In genomic region chr6:28895131-28895812, GRCh38 we compare ENCODE assay signal across 8 cellular contexts. TPM values are rescaled to one million over a fixed set of nuclear protein-coding genes. Genes with fewer than 3 reads are reported as not detected.
DNase-seq lines count a peak whose midpoint lies in the region; ATAC-seq and TF ChIP-seq lines count a peak whose summit lies in the region.

No MANE protein-coding gene starts in this region.

- peaks cover 16% of the 10 kb centered on the region for H3F3A ChIP-seq in smooth muscle cell (ENCODE audit: low read depth)

- CTCF ChIA-PET in AG04450 (lab: Charles Lee), result interaction anchor here (1.1 kb wide), 1 partner anchor 86 kb away, joined by 7 read pairs; no protein-coding TSS in a partner anchor

- H3K4me3 ChIP-seq in AG04450 (ENCODE audit: low read depth, low read length) (peak overlapping the region; percentile 79), WI38 (ENCODE audit: low read depth, low read length) (peak overlapping the region; percentile 78), smooth muscle cell (peak overlapping the region; percentile 87)

- H2AFZ ChIP-seq in smooth muscle cell (ENCODE audit: low read depth), result peak overlapping the region; percentile 84

- H3K36me3 ChIP-seq in smooth muscle cell (ENCODE audit: low read depth), result no peaks in the 10 kb centered on the region

- no peaks in the 10 kb centered on the region for H4K20me1 ChIP-seq in smooth muscle cell (ENCODE audit: low read depth)

- H3K4me3 Mint-ChIP-seq in immature natural killer cell, result peak overlapping the region; percentile 97 to 100 (median 98)

- H3K9ac ChIP-seq in smooth muscle cell (ENCODE audit: low read depth), result peak overlapping the region; percentile 99

- ATAC-seq in GM18873 (IDR thresholded peaks at IDR 0.05; ENCODE audit: low FRiP score, unreplicated experiment) (peak; percentile 72), HG03139 (IDR thresholded peaks at IDR 0.05; ENCODE audit: unreplicated experiment) (peak; percentile 60)

- H3K9me3 ChIP-seq in AG04450 (ENCODE audit: control insufficient read depth, insufficient read depth, low read length), result no peaks in the 10 kb centered on the region; the same call in 1 of the 2 replicates
- H3K9me3 ChIP-seq in smooth muscle cell (replicated peaks; ENCODE audit: low read depth), result no peaks in the 10 kb centered on the region

- 18% methylated on average over 26 of the region's 27 CpGs for WGBS in smooth muscle cell (ENCODE audit: low lambda C conversion rate)

- peaks cover 17 to 34% (median 23%) of the 10 kb centered on the region in 3 donors for H3K27me3 Mint-ChIP-seq in immature natural killer cell (ENCODE audit: low read depth in 3 of 3)

- H3K4me1 Mint-ChIP-seq in immature natural killer cell, result peaks cover 20 to 32% of the 10 kb centered on the region in 2 donors

- DNase-seq in AG04450 (ENCODE audit: low read depth, low spot score) (peak; percentile 90), NCI-H2227 (lab: John Stamatoyannopoulos, UW; ENCODE audit: unreplicated experiment) (peak; percentile 99), caudate nucleus (lab: John Stamatoyannopoulos, UW) (peak in 60 of 61 donors; percentile 10 to 96 (median 76)), immature natural killer cell (peak; percentile 87 to 92 (median 91)), smooth muscle cell (lab: John Stamatoyannopoulos, UW; ENCODE audit: unreplicated experiment) (peak; percentile 62)

- H3K36me3 Mint-ChIP-seq in immature natural killer cell, result peaks cover 0 to 5% (median 3%) of the 10 kb centered on the region in 3 donors

- peaks cover 0 to 5% (median 2%) of the 10 kb centered on the region in 6 donors for H3K9me3 Mint-ChIP-seq in immature natural killer cell

- H3K4me2 ChIP-seq in smooth muscle cell, result peak overlapping the region; percentile 93

- POLR2A ChIA-PET in AG04450 (lab: Yijun Ruan, JAX), result interaction anchor here (0.5 to 2.8 kb wide), 16 partner anchors 10 to 1003 kb away, joined by 3 to 30 read pairs (median 4); partner anchors contain the start of genes GABBR1 and TRIM27

- H3K27ac ChIP-seq in AG04450 (ENCODE audit: low read depth, low read length), result peak overlapping the region; percentile 98
- peak overlapping the region; percentile 96 for H3K27ac ChIP-seq in caudate nucleus (ENCODE audit: low read depth, low read length)
- H3K27ac ChIP-seq in smooth muscle cell (ENCODE audit: low read depth), result peak overlapping the region; percentile 100

- H3K27ac Mint-ChIP-seq in immature natural killer cell, result peak overlapping the region; percentile 98 to 100 (median 99)

- H3K4me1 ChIP-seq in smooth muscle cell (ENCODE audit: low read depth), result peaks cover 9% of the 10 kb centered on the region

- H3K79me2 ChIP-seq in smooth muscle cell (ENCODE audit: low read depth), result no peaks in the 10 kb centered on the region

- TF ChIP-seq CTCF in AG04450 (IDR thresholded peaks at IDR 0.05; ENCODE audit: low read depth, low read length) (no peak), WI38 (IDR thresholded peaks at IDR 0.05; ENCODE audit: low read depth, low read length) (no peak), smooth muscle cell (IDR thresholded peaks at IDR 0.05; ENCODE audit: borderline replicate concordance, insufficient read depth, poor library complexity, severe bottlenecking) (no peak)

- no peaks in the 10 kb centered on the region for H3K27me3 ChIP-seq in AG04450 (ENCODE audit: control insufficient read depth, insufficient read depth, low read length)
- no peaks in the 10 kb centered on the region for H3K27me3 ChIP-seq in smooth muscle cell (ENCODE audit: low read depth)

RNA-seq across cellular contexts. Expression of gene TRIM27, which starts 28.5 kb away (rescaled TPM):
- polyA plus RNA-seq in AG04450 (2011; rRNA removed) (62.0 and 73.8 TPM in 2 replicates), immature natural killer cell (10 to 100 TPM; 30.2 to 51.1 (median 43.0) TPM), smooth muscle cell (55.5 and 62.0 TPM in 2 replicates)
- 89.7 and 93.0 TPM in 2 replicates for polyA minus RNA-seq in AG04450 (2011; rRNA and poly(A)+ RNA removed)
- 61.6 and 63.8 TPM in 2 replicates for total RNA-seq in smooth muscle cell

Comparison
In these comparisons a context has a peak if more than half of its experiments do, and no peak if none do; other contexts are left out.
1. Peak in every context shown above with its lines: DNase-seq, ATAC-seq, H3K4me3 ChIP-seq and H3K27ac ChIP-seq.